Comparison of ENCODE assay signal across 9 cellular contexts in the genomic region with DNA sequence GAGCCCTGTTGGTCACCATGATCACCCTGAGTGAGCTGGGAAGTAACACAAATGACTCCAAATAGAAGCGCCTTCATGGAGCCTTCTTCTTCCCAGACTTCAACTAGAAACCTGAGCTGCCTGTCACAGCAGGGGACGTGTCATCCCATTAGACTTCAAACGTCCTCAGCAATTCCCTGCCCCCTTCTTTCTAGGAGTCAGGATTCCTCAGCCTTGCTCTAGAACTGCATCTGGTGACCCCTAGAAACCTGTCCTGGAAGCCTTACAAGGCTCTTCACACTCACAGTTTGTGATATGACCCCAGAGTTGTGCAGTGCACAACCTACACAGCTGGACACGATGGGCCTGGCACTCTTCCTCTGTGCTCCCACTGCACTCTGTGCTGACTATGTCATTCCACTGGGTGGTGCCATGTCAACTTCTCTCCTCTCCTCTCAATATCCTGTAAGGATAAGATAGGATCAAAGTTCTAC. TPM values are rescaled to one million over a fixed set of nuclear protein-coding genes. Genes with fewer than 3 reads are reported as not detected.
DNase-seq lines count a peak whose midpoint lies in the region; ATAC-seq and TF ChIP-seq lines count a peak whose summit lies in the region.
"Had no signal": no experiment of that assay in that cellular context is flagged by ENCODE, and none has a peak within 500 bp of the region (broad histone marks: within the 10 kb centered on the region; RNA-seq: fewer than 3 reads in every experiment).

No MANE protein-coding gene starts in this region.

- in situ Hi-C loops in gastrocnemius medialis (cut with MboI; ENCODE audit: low sequenced_read_pairs in 4 of 4), result no loop called here

- TF ChIP-seq RAD21 in Ishikawa (IDR thresholded peaks at IDR 0.05; ENCODE audit: low read depth), result peak; percentile 9; the same call in 1 of the 2 replicates

- intact Hi-C loops in gastrocnemius medialis (cut with DNase I; ENCODE audit: low total_unique reads), result loop anchor here (2.0 to 5.0 kb wide), 2 partner anchors 67 to 224 kb away; no protein-coding TSS in a partner anchor

- no peaks in the 10 kb centered on the region for H3K36me3 ChIP-seq in gastrocnemius medialis

- ATAC-seq in gastrocnemius medialis, result no peak

- no peak overlapping the region for H3K27ac ChIP-seq in gastrocnemius medialis
- H3K27ac ChIP-seq: coronary artery had no signal

- no peak for DNase-seq in AG10803 (ENCODE audit: low read depth)
- DNase-seq in cardiac fibroblast (ENCODE audit: low read depth in 2 of 2), result no peak
- DNase-seq in NCI-H1436 treated with DMSO at 0.1 percent for 48 hours (lab: John Stamatoyannopoulos, UW), result no peak
- DNase-seq in gastrocnemius medialis, result no peak
- DNase-seq in DMS 273 (lab: John Stamatoyannopoulos, UW; ENCODE audit: unreplicated experiment), result no peak

- TF ChIP-seq CTCF in AG10803 (conservative IDR thresholded peaks at IDR 0.05; ENCODE audit: low read length) (0 out of 2 replicates have a peak, but pooled peaks have one; percentile 3), cardiac fibroblast (IDR thresholded peaks at IDR 0.05; ENCODE audit: low read depth, low read length) (peak; percentile 12), gastrocnemius medialis (IDR thresholded peaks at IDR 0.05 in 4 of 5, conservative IDR thresholded peaks at IDR 0.05 in 1 of 5) (no peak)

- no peak overlapping the region for H3K4me3 ChIP-seq in AG10803 (ENCODE audit: low read length)
- H3K4me3 ChIP-seq in cardiac fibroblast (replicated peaks in 1 of 2; ENCODE audit: low read depth in 2 of 2, low read length in 2 of 2), result no peak overlapping the region
- H3K4me3 ChIP-seq in gastrocnemius medialis, result no peak overlapping the region
- H3K4me3 ChIP-seq: coronary artery had no signal

- peaks cover 5 to 9% (median 6%) of the 10 kb centered on the region in 3 donors for H3K27me3 ChIP-seq in gastrocnemius medialis

- no peaks in the 10 kb centered on the region for H3K9me3 ChIP-seq in gastrocnemius medialis

- no peak for TF ChIP-seq POLR2A in gastrocnemius medialis (IDR thresholded peaks at IDR 0.05)

- TF ChIP-seq EP300 in Ishikawa (IDR thresholded peaks at IDR 0.05; ENCODE audit: borderline replicate concordance), result no peak

- H3K4me1 ChIP-seq in gastrocnemius medialis, result no peaks in the 10 kb centered on the region

TF ChIP-seq in Ishikawa, 13 proteins besides CTCF, POLR2A, EP300 and RAD21:
- TF ChIP-seq TEAD4 (IDR thresholded peaks at IDR 0.05) (no peak), CREB1 (IDR thresholded peaks at IDR 0.05; ENCODE audit: low read depth) (no peak), EGR1 (IDR thresholded peaks at IDR 0.05) (no peak), YY1 (IDR thresholded peaks at IDR 0.05; ENCODE audit: low read depth) (no peak), ZBTB7A (IDR thresholded peaks at IDR 0.05; ENCODE audit: low read depth) (no peak), TCF12 (IDR thresholded peaks at IDR 0.05; ENCODE audit: low read depth) (no peak), NFIC (IDR thresholded peaks at IDR 0.05) (no peak), FOXM1 (IDR thresholded peaks at IDR 0.05; ENCODE audit: borderline replicate concordance, low read depth) (no peak), CEBPB (IDR thresholded peaks at IDR 0.05) (no peak), TAF1 (IDR thresholded peaks at IDR 0.05; ENCODE audit: low read depth) (no peak)
- TF ChIP-seq, protein P1, sequence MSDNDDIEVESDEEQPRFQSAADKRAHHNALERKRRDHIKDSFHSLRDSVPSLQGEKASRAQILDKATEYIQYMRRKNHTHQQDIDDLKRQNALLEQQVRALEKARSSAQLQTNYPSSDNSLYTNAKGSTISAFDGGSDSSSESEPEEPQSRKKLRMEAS (IDR thresholded peaks at IDR 0.05), result no peak
- TF ChIP-seq, protein P2, sequence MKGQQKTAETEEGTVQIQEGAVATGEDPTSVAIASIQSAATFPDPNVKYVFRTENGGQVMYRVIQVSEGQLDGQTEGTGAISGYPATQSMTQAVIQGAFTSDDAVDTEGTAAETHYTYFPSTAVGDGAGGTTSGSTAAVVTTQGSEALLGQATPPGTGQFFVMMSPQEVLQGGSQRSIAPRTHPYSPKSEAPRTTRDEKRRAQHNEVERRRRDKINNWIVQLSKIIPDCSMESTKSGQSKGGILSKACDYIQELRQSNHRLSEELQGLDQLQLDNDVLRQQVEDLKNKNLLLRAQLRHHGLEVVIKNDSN (IDR thresholded peaks at IDR 0.05), result no peak
- TF ChIP-seq, protein P3, sequence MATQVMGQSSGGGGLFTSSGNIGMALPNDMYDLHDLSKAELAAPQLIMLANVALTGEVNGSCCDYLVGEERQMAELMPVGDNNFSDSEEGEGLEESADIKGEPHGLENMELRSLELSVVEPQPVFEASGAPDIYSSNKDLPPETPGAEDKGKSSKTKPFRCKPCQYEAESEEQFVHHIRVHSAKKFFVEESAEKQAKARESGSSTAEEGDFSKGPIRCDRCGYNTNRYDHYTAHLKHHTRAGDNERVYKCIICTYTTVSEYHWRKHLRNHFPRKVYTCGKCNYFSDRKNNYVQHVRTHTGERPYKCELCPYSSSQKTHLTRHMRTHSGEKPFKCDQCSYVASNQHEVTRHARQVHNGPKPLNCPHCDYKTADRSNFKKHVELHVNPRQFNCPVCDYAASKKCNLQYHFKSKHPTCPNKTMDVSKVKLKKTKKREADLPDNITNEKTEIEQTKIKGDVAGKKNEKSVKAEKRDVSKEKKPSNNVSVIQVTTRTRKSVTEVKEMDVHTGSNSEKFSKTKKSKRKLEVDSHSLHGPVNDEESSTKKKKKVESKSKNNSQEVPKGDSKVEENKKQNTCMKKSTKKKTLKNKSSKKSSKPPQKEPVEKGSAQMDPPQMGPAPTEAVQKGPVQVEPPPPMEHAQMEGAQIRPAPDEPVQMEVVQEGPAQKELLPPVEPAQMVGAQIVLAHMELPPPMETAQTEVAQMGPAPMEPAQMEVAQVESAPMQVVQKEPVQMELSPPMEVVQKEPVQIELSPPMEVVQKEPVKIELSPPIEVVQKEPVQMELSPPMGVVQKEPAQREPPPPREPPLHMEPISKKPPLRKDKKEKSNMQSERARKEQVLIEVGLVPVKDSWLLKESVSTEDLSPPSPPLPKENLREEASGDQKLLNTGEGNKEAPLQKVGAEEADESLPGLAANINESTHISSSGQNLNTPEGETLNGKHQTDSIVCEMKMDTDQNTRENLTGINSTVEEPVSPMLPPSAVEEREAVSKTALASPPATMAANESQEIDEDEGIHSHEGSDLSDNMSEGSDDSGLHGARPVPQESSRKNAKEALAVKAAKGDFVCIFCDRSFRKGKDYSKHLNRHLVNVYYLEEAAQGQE (IDR thresholded peaks at IDR 0.05; ENCODE audit: low read depth), result no peak
TF ChIP-seq in Ishikawa: peak in this region for 0.

RNA-seq across cellular contexts. Expression of a gene that starts 23.6 kb away (rescaled TPM):
- total RNA-seq in gastrocnemius medialis, result under 1 TPM in 1 of 4 donors, not detected in 3; 0.41 TPM
- total RNA-seq: LHCN-M2, myocyte had no signal

RNA-seq across cellular contexts. Expression of a gene that starts 26.9 kb away (rescaled TPM):
- 1 to 10 TPM in 3 of 4 donors, under 1 TPM in 1; 0.12 to 3.5 (median 2.9) TPM for total RNA-seq in gastrocnemius medialis
- total RNA-seq: LHCN-M2, myocyte had no signal

RNA-seq across cellular contexts. Expression of a gene that starts 52.7 kb away (rescaled TPM):
- total RNA-seq in gastrocnemius medialis, result not detected
- total RNA-seq: LHCN-M2, myocyte had no signal

RNA-seq across cellular contexts. Expression of a gene that starts 57.4 kb away (rescaled TPM):
- total RNA-seq in gastrocnemius medialis, result 10 to 100 TPM in 3 of 4 donors, 1 to 10 TPM in 1; 9.9 to 49.5 (median 15.5) TPM

Comparison
In these comparisons a context has a peak if more than half of its experiments do, and no peak if none do; other contexts are left out.
1. CTCF ChIP-seq: peak in AG10803 (single experiment) and cardiac fibroblast (single experiment); none in gastrocnemius medialis (0 of 5).